8 cellular contexts compared by ENCODE assay signal in genomic region chr1:212455406-212456165, GRCh38. TPM values are rescaled to one million over a fixed set of nuclear protein-coding genes. Genes with fewer than 3 reads are reported as not detected.
DNase-seq lines count a peak whose midpoint lies in the region; ATAC-seq and TF ChIP-seq lines count a peak whose summit lies in the region.

No MANE protein-coding gene starts in this region.

- H3K27me3 ChIP-seq in GM23338 (ENCODE audit: insufficient read depth) (no peaks in the 10 kb centered on the region), skeletal muscle satellite cell (ENCODE audit: control insufficient read depth, insufficient read depth, low read length) (no peaks in the 10 kb centered on the region)

- H3K4me3 ChIP-seq in GM23338 (no peak overlapping the region), astrocyte of the cerebellum (ENCODE audit: low read depth, low read length) (no peak overlapping the region), skeletal muscle satellite cell (ENCODE audit: low read length) (peak overlapping the region; percentile 52)

- H3K9me2 ChIP-seq in GM23338 (ENCODE audit: insufficient read depth), result no peaks in the 10 kb centered on the region

- no peaks in the 10 kb centered on the region for H3F3A ChIP-seq in GM23338 (replicated peaks; ENCODE audit: low read depth)

- H3K9me3 Mint-ChIP-seq in GM23338, result peaks cover 3% of the 10 kb centered on the region; the same call in 1 of the 3 replicates

- DNase-seq in D341Med (ENCODE audit: low spot score) (peak; percentile 89), GM23338 (ENCODE audit: low spot score) (peak; percentile 87), NCI-H146 (lab: John Stamatoyannopoulos, UW) (peak; percentile 70), T1000 (lab: John Stamatoyannopoulos, UW) (peak; percentile 79), astrocyte of the cerebellum (ENCODE audit: low read depth) (peak; percentile 69), hypothalamus (lab: John Stamatoyannopoulos, UW) (peak in 50 of 51 donors; percentile 32 to 98 (median 83))

- H2AFZ ChIP-seq in GM23338, result no peak overlapping the region; the same call in 1 of the 2 replicates

- H4K20me1 ChIP-seq in GM23338 (replicated peaks; ENCODE audit: insufficient read depth), result no peaks in the 10 kb centered on the region

- TF ChIP-seq CTCF in GM23338 (conservative IDR thresholded peaks at IDR 0.05; ENCODE audit: low read depth in 2 of 2) (peak; percentile 95 to 98), astrocyte of the cerebellum (IDR thresholded peaks at IDR 0.05; ENCODE audit: low read depth, low read length, missing control alignments) (peak; percentile 97)

- in situ Hi-C loops in astrocyte of the cerebellum (cut with HindIII; ENCODE audit: low sequenced_read_pairs), result loop anchor here (5.0 kb wide), 1 partner anchor 93 kb away; no protein-coding TSS in a partner anchor

- no peaks in the 10 kb centered on the region for H3K79me2 ChIP-seq in GM23338 (replicated peaks; ENCODE audit: insufficient read depth)

- no peaks in the 10 kb centered on the region for H3K4me1 ChIP-seq in GM23338 (ENCODE audit: insufficient read depth)
- peaks cover 7% of the 10 kb centered on the region for H3K4me1 ChIP-seq in skeletal muscle satellite cell (ENCODE audit: control insufficient read depth, insufficient read depth, low read length)

- no peaks in the 10 kb centered on the region; the same call in 2 of the 3 replicates for H3K36me3 Mint-ChIP-seq in GM23338 (ENCODE audit: low read depth)

- no peaks in the 10 kb centered on the region for H3K9me3 ChIP-seq in skeletal muscle satellite cell (replicated peaks; ENCODE audit: low read length)

- no peak overlapping the region for H3K27ac Mint-ChIP-seq in GM23338

- ATAC-seq in GM23338 (peak; percentile 85), GM18870 (IDR thresholded peaks at IDR 0.05; ENCODE audit: unreplicated experiment) (no peak)

- H3K4me3 Mint-ChIP-seq in GM23338, result no peak overlapping the region

- no peaks in the 10 kb centered on the region; the same call in 2 of the 3 replicates for H3K4me1 Mint-ChIP-seq in GM23338

- peaks cover 4% of the 10 kb centered on the region for H3K27me3 Mint-ChIP-seq in GM23338 (ENCODE audit: insufficient read depth, low read depth, poor library complexity)

- H3K36me3 ChIP-seq in GM23338 (ENCODE audit: insufficient read depth), result no peaks in the 10 kb centered on the region
- H3K36me3 ChIP-seq in skeletal muscle satellite cell (ENCODE audit: insufficient read depth, low read length), result no peaks in the 10 kb centered on the region

- no peak overlapping the region for H3K27ac ChIP-seq in GM23338 (ENCODE audit: low read depth)

- H3K4me2 ChIP-seq in GM23338, result no peak overlapping the region
- peak overlapping the region; percentile 74 for H3K4me2 ChIP-seq in skeletal muscle satellite cell (ENCODE audit: low read length)

- H3K9ac ChIP-seq in skeletal muscle satellite cell (ENCODE audit: low read depth, low read length), result peak overlapping the region; percentile 44

TF ChIP-seq in GM23338, 12 proteins besides CTCF, POLR2A, EP300 and RAD21 (continues in another document):
- TF ChIP-seq EZH2phosphoT487 (IDR thresholded peaks at IDR 0.05; ENCODE audit: unreplicated experiment), result no peak
- TF ChIP-seq NANOG (IDR thresholded peaks at IDR 0.05; ENCODE audit: borderline replicate concordance), result no peak
- TF ChIP-seq CREB1 (CRISPR knock-in tag; IDR thresholded peaks at IDR 0.05; ENCODE audit: low read depth), result no peak
- TF ChIP-seq STAT1 (IDR thresholded peaks at IDR 0.05; ENCODE audit: unreplicated experiment), result no peak
- no peak for TF ChIP-seq POLR2AphosphoS5 (IDR thresholded peaks at IDR 0.05; ENCODE audit: low read depth)
- no peak for TF ChIP-seq ZNF114 (CRISPR knock-in tag; IDR thresholded peaks at IDR 0.05)
- TF ChIP-seq REST (IDR thresholded peaks at IDR 0.05; ENCODE audit: unreplicated experiment), result no peak
- no peak for TF ChIP-seq ZNF331 (CRISPR knock-in tag; IDR thresholded peaks at IDR 0.05; ENCODE audit: low read depth)
- TF ChIP-seq JUNB (IDR thresholded peaks at IDR 0.05; ENCODE audit: unreplicated experiment), result no peak

RNA-seq across cellular contexts. Expression of gene NENF, which starts 22.9 kb away (rescaled TPM):
- total RNA-seq in GM23338 (2014; rRNA removed; shearing (Covaris generic)), result 22.0 and 27.6 TPM in 2 replicates
- 58.8 and 60.7 TPM in 2 replicates for polyA plus RNA-seq in GM23338 (2016; fragmentation: Nextera tagmentation; extraction: Ambion mirVana)
- 20.0 and 28.6 TPM in 2 replicates for total RNA-seq in skeletal muscle satellite cell (2012; rRNA removed)

RNA-seq across cellular contexts. Expression of gene PACC1, which starts 40.9 kb away (rescaled TPM):
- total RNA-seq in GM23338 (2014; rRNA removed; shearing (Covaris generic)), result 17.2 and 18.0 TPM in 2 replicates
- polyA plus RNA-seq in GM23338 (2016; fragmentation: Nextera tagmentation; extraction: Ambion mirVana), result 17.1 and 18.8 TPM in 2 replicates
- total RNA-seq in skeletal muscle satellite cell (2012; rRNA removed), result 7.4 and 8.4 TPM in 2 replicates
